In genomic region chr1:11100149-11100493, GRCh38 we compare ENCODE assay signal across 8 cellular contexts.
DNase-seq lines count a peak whose midpoint lies in the region; ATAC-seq and TF ChIP-seq lines count a peak whose summit lies in the region.

No MANE protein-coding gene starts in this region.

- no peaks in the 10 kb centered on the region for H3K27me3 ChIP-seq in ACC112 (ENCODE audit: insufficient read depth, low read length)
- H3K27me3 ChIP-seq in HUES6 (ENCODE audit: control insufficient read depth, insufficient read depth, low read length), result no peaks in the 10 kb centered on the region
- no peaks in the 10 kb centered on the region for H3K27me3 ChIP-seq in mucosa of stomach (ENCODE audit: control insufficient read depth, insufficient read depth, low read length)

- DNase-seq in central memory CD8-positive, alpha-beta T cell (ENCODE audit: low spot score in 2 of 2), result no peak
- DNase-seq in NCI-H187 treated with DMSO at 0.1 percent for 48 hours (lab: John Stamatoyannopoulos, UW), result no peak
- DNase-seq in DMS 273 (lab: John Stamatoyannopoulos, UW; ENCODE audit: unreplicated experiment), result no peak
- no peak for DNase-seq in HuH-7 (ENCODE audit: low spot score)

- no peaks in the 10 kb centered on the region for H3K27me3 Mint-ChIP-seq in central memory CD8-positive, alpha-beta T cell

- peak overlapping the region; percentile 89 for H3K4me3 Mint-ChIP-seq in central memory CD8-positive, alpha-beta T cell

- H3K9ac ChIP-seq in HUES6 (ENCODE audit: low read length) (peak overlapping the region; percentile 97), mucosa of stomach (ENCODE audit: low read length) (peak overlapping the region; percentile 95)

- H3K4me1 ChIP-seq in ACC112 (ENCODE audit: control insufficient read depth, insufficient read depth, low read length, unreplicated experiment), result peaks cover 13% of the 10 kb centered on the region
- peaks cover 9% of the 10 kb centered on the region for H3K4me1 ChIP-seq in HUES6 (ENCODE audit: control insufficient read depth, insufficient read depth, low read length)
- no peaks in the 10 kb centered on the region for H3K4me1 ChIP-seq in mucosa of stomach (ENCODE audit: control insufficient read depth, insufficient read depth, low read length)

- peak overlapping the region; percentile 52 for H2AFZ ChIP-seq in ACC112 (ENCODE audit: low read length, unreplicated experiment)

- H3K27ac Mint-ChIP-seq in central memory CD8-positive, alpha-beta T cell (ENCODE audit: low read depth), result peak overlapping the region; percentile 95

- peak overlapping the region; percentile 97 for H3K4me3 ChIP-seq in ACC112 (ENCODE audit: low read depth, low read length)
- peak overlapping the region; percentile 96 for H3K4me3 ChIP-seq in HUES6 (ENCODE audit: low read depth, low read length)
- H3K4me3 ChIP-seq in mucosa of stomach (ENCODE audit: low read length), result peak overlapping the region; percentile 64

- H3K27ac ChIP-seq in ACC112 (ENCODE audit: low read depth, low read length) (no peak overlapping the region), HUES6 (ENCODE audit: low read depth, low read length) (peak overlapping the region; percentile 95; the same call in 1 of the 2 replicates)

- H3K36me3 Mint-ChIP-seq in central memory CD8-positive, alpha-beta T cell (ENCODE audit: insufficient read depth), result peaks cover 33% of the 10 kb centered on the region

- no peak for ATAC-seq in central memory CD8-positive, alpha-beta T cell (replicated peaks; ENCODE audit: extremely low read depth, poor library complexity, severe bottlenecking)
- no peak for ATAC-seq in GM18505 (IDR thresholded peaks at IDR 0.05; ENCODE audit: unreplicated experiment)

- no peak for TF ChIP-seq POLR2A in GM18505 (IDR thresholded peaks at IDR 0.05; ENCODE audit: borderline replicate concordance, extremely low read depth, insufficient read depth, insufficient read length)

- H3K4me1 Mint-ChIP-seq in central memory CD8-positive, alpha-beta T cell, result peaks cover 13% of the 10 kb centered on the region

- H3K36me3 ChIP-seq in ACC112 (ENCODE audit: insufficient read depth, low read length) (peaks cover 5% of the 10 kb centered on the region; the same call in 1 of the 2 replicates), HUES6 (ENCODE audit: control insufficient read depth, insufficient read depth, low read length) (peaks cover 24% of the 10 kb centered on the region), mucosa of stomach (ENCODE audit: control insufficient read depth, insufficient read depth, low read length) (no peaks in the 10 kb centered on the region)

- H3K9me3 ChIP-seq in HUES6 (ENCODE audit: control insufficient read depth, insufficient read depth, low read depth, low read length) (no peaks in the 10 kb centered on the region), mucosa of stomach (ENCODE audit: control insufficient read depth, low read length) (no peaks in the 10 kb centered on the region)

- peaks cover 21% of the 10 kb centered on the region for H3K79me2 ChIP-seq in ACC112 (ENCODE audit: control insufficient read depth, insufficient read depth, low read length, unreplicated experiment)

- H3K9me3 Mint-ChIP-seq in central memory CD8-positive, alpha-beta T cell, result no peaks in the 10 kb centered on the region
